Comparison of ENCODE assay signal across 8 cellular contexts in genomic region chr7:149239345-149240143, GRCh38. TPM values are rescaled to one million over a fixed set of nuclear protein-coding genes. Genes with fewer than 3 reads are reported as not detected.
DNase-seq lines count a peak whose midpoint lies in the region; TF ChIP-seq lines count a peak whose summit lies in the region.

ZNF212 (plus strand) TSS chr7:149239651; CDS start chr7:149239779, 128 bp downstream.

- TF ChIP-seq POLR2A in NB4 (IDR thresholded peaks at IDR 0.05; ENCODE audit: extremely low read depth, insufficient read length), result peak; percentile 48

- DNase-seq in GM10248 (ENCODE audit: extremely low spot score), result peak; percentile 97
- peak; percentile 88 for DNase-seq in HFFc6
- DNase-seq in NB4 (ENCODE audit: low read depth), result peak; percentile 98
- peak; percentile 92 for DNase-seq in SK-N-DZ (ENCODE audit: low spot score)
- peak; percentile 93 for DNase-seq in activated naive CD4-positive, alpha-beta T cell treated with anti-CD3 and anti-CD28 coated beads for 36 hours
- peak; percentile 90 for DNase-seq in glomerular visceral epithelial cell (ENCODE audit: extremely low spot score)
- DNase-seq in osteocyte (ENCODE audit: extremely low spot score, unreplicated experiment), result peak; percentile 96

- H3K4me3 Mint-ChIP-seq in HFFc6, result peak within 1 kb of the TSS; percentile 94
- peak within 1 kb of the TSS; percentile 89 for H3K4me3 Mint-ChIP-seq in activated naive CD4-positive, alpha-beta T cell treated with anti-CD3 and anti-CD28 coated beads for 36 hours
- H3K4me3 Mint-ChIP-seq in osteocyte (ENCODE audit: unreplicated experiment), result peak within 1 kb of the TSS; percentile 89

- TF ChIP-seq CTCF in GM10248 (IDR thresholded peaks at IDR 0.05; ENCODE audit: control extremely low read depth, extremely low read depth, low read depth, missing control alignments) (peak; percentile 97), HFFc6 (IDR thresholded peaks at IDR 0.05) (peak; percentile 87), NB4 (IDR thresholded peaks at IDR 0.05; ENCODE audit: low read depth, low read length) (peak; percentile 98), osteocyte (IDR thresholded peaks at IDR 0.05) (peak; percentile 84)

- intact Hi-C loops in activated naive CD4-positive, alpha-beta T cell treated with anti-CD3 and anti-CD28 coated beads for 36 hours (cut with micrococcal nuclease), result loop anchor here (1.0 to 10.0 kb wide), 9 partner anchors 9 to 545 kb away; partner anchors contain the start of genes CUL1, ZNF746 and ZNF783

- H3K4me3 ChIP-seq in NB4 (ENCODE audit: low read depth, low read length) (peak within 1 kb of the TSS; percentile 98), thymus (ENCODE audit: low read length) (peak within 1 kb of the TSS; percentile 90)

- CTCF ChIA-PET in GM10248 (lab: Yijun Ruan, JAX), result interaction anchor here (1.2 to 3.5 kb wide), 6 partner anchors 9 to 32 kb away, joined by 3 to 18 read pairs (median 4); partner anchors contain the start of gene ZNF783
- CTCF ChIA-PET in activated naive CD4-positive, alpha-beta T cell treated with anti-CD3 and anti-CD28 coated beads for 36 hours (lab: Charles Lee), result interaction anchor here (0.8 to 0.9 kb wide), 2 partner anchors 10 to 21 kb away, joined by 3 to 5 read pairs; no protein-coding TSS in a partner anchor

- peaks cover 9% of the 10 kb centered on the region for H3K9me3 Mint-ChIP-seq in HFFc6
- peaks cover 8% of the 10 kb centered on the region for H3K9me3 Mint-ChIP-seq in activated naive CD4-positive, alpha-beta T cell treated with anti-CD3 and anti-CD28 coated beads for 36 hours
- H3K9me3 Mint-ChIP-seq in osteocyte (ENCODE audit: unreplicated experiment), result peaks cover 7% of the 10 kb centered on the region

- peaks cover 14% of the 10 kb centered on the region for H3K4me1 ChIP-seq in thymus (ENCODE audit: control insufficient read depth, insufficient read depth, low read length)

- H3K9me3 ChIP-seq in thymus (ENCODE audit: control insufficient read depth), result no peaks in the 10 kb centered on the region

- peak within 1 kb of the TSS; percentile 89 for H3K27ac Mint-ChIP-seq in HFFc6
- H3K27ac Mint-ChIP-seq in activated naive CD4-positive, alpha-beta T cell treated with anti-CD3 and anti-CD28 coated beads for 36 hours, result peak within 1 kb of the TSS; percentile 90
- H3K27ac Mint-ChIP-seq in osteocyte (ENCODE audit: unreplicated experiment), result peak within 1 kb of the TSS; percentile 89

- peak within 1 kb of the TSS; percentile 86 for H3K27ac ChIP-seq in thymus (ENCODE audit: low read depth)

- no peaks in the 10 kb centered on the region for H3K36me3 ChIP-seq in thymus (ENCODE audit: control insufficient read depth, insufficient read depth)

- H3K27me3 Mint-ChIP-seq in HFFc6 (ENCODE audit: insufficient read depth) (no peaks in the 10 kb centered on the region; the same call in 1 of the 2 replicates), osteocyte (ENCODE audit: unreplicated experiment) (no peaks in the 10 kb centered on the region)
- no peaks in the 10 kb centered on the region for H3K27me3 Mint-ChIP-seq in activated naive CD4-positive, alpha-beta T cell treated with anti-CD3 and anti-CD28 coated beads for 36 hours (ENCODE audit: low read depth)

- under 1% methylated on average over 64 of the region's 64 CpGs for whole genome bisulfite sequencing in thymus

- H3K4me1 Mint-ChIP-seq in HFFc6 (ENCODE audit: low read depth), result peaks cover 31% of the 10 kb centered on the region
- peaks cover 38% of the 10 kb centered on the region for H3K4me1 Mint-ChIP-seq in activated naive CD4-positive, alpha-beta T cell treated with anti-CD3 and anti-CD28 coated beads for 36 hours (ENCODE audit: low read depth)
- peaks cover 24% of the 10 kb centered on the region for H3K4me1 Mint-ChIP-seq in osteocyte (ENCODE audit: unreplicated experiment)

- peaks cover 18% of the 10 kb centered on the region for H3K36me3 Mint-ChIP-seq in HFFc6 (ENCODE audit: low read depth)
- H3K36me3 Mint-ChIP-seq in activated naive CD4-positive, alpha-beta T cell treated with anti-CD3 and anti-CD28 coated beads for 36 hours (ENCODE audit: low read depth), result peaks cover 11% of the 10 kb centered on the region
- H3K36me3 Mint-ChIP-seq in osteocyte (ENCODE audit: unreplicated experiment), result peaks cover 11% of the 10 kb centered on the region

- POLR2A ChIA-PET in GM10248 (lab: Yijun Ruan, JAX), result no interaction called here

- no peaks in the 10 kb centered on the region for H3K27me3 ChIP-seq in thymus (ENCODE audit: control insufficient read depth, insufficient read depth)

RNA-seq across cellular contexts. Expression of gene ZNF212, which starts in this region (rescaled TPM):
- 1 to 10 TPM; 6.2 to 8.2 (median 6.3) TPM for total RNA-seq in HFFc6 (2021; fragmentation: NEBNext Ultra II Directional; extraction: Animal tissue kit (Norgen Biotek cat#: 25700))
- 8.2 and 8.3 TPM in 2 replicates for polyA plus RNA-seq in SK-N-DZ (2014; cell fraction: cytosol; rRNA removed)
- 11.1 and 15.4 TPM in 2 replicates for polyA plus RNA-seq in SK-N-DZ (2014; cell fraction: nucleus; rRNA removed)
- 10 to 100 TPM in 1 of 2 experiments, 1 to 10 TPM in 1; 9.0 to 10.4 TPM for total RNA-seq in activated naive CD4-positive, alpha-beta T cell treated with anti-CD3 and anti-CD28 coated beads for 36 hours
- 11.9 and 13.0 TPM in 2 replicates for total RNA-seq in osteocyte
- polyA plus RNA-seq in thymus, result 16.7 TPM

Comparison
In these comparisons a context has a peak if more than half of its experiments do, and no peak if none do; other contexts are left out.
1. Peak in every context shown above with its lines: DNase-seq, H3K4me3 ChIP-seq and H3K27ac ChIP-seq.